8 cellular contexts compared by ENCODE assay signal in genomic region chr11:8192016-8192895, GRCh38. TPM values are rescaled to one million over a fixed set of nuclear protein-coding genes. Genes with fewer than 3 reads are reported as not detected.
DNase-seq lines count a peak whose midpoint lies in the region; ATAC-seq, FAIRE-seq and TF ChIP-seq lines count a peak whose summit lies in the region.

No MANE protein-coding gene starts in this region.

- H4K8ac ChIP-seq in H1 (ENCODE audit: extremely low read depth, insufficient read depth, low read length) = peak overlapping the region; percentile 73; the same call in 1 of the 2 replicates
- H4K8ac ChIP-seq in mesenchymal stem cell (ENCODE audit: low read length) = no peak overlapping the region

- H3K23ac ChIP-seq in H1 (ENCODE audit: insufficient read length) = no peak overlapping the region
- H3K23ac ChIP-seq in mesenchymal stem cell (ENCODE audit: low read length in 2 of 2) = no peak overlapping the region

- no peaks in the 10 kb centered on the region; the same call in 1 of the 2 replicates for H3K23me2 ChIP-seq in H1 (ENCODE audit: low read depth, low read length)

- H4K91ac ChIP-seq in H1 (replicated peaks; ENCODE audit: insufficient read length, low read length) = no peak overlapping the region
- no peak overlapping the region for H4K91ac ChIP-seq in mesenchymal stem cell (ENCODE audit: low read length)

- H3K4me3 ChIP-seq in DND-41 (ENCODE audit: low read depth in 1 of 2, low read length in 2 of 2) = no peak overlapping the region
- H3K4me3 ChIP-seq in H1 (ENCODE audit: extremely low read depth in 1 of 4, insufficient read depth in 2 of 4, low read depth in 3 of 4, low read length in 4 of 4) = no peak overlapping the region
- no peak overlapping the region for H3K4me3 ChIP-seq in mesenchymal stem cell (ENCODE audit: insufficient read depth in 1 of 2, low read depth in 1 of 2, low read length in 2 of 2)

- no peaks in the 10 kb centered on the region for H3K9me3 ChIP-seq in DND-41 (ENCODE audit: insufficient read depth, low read length, severe bottlenecking)
- no peaks in the 10 kb centered on the region for H3K9me3 ChIP-seq in H1 (ENCODE audit: insufficient read depth in 2 of 2, low read depth in 1 of 2, low read length in 1 of 2)
- peaks cover 2% of the 10 kb centered on the region for H3K9me3 ChIP-seq in mesenchymal stem cell (ENCODE audit: control insufficient read depth, low read length)

- no peak overlapping the region for H3K18ac ChIP-seq in H1 (ENCODE audit: extremely low read depth, low read length)
- no peak overlapping the region for H3K18ac ChIP-seq in mesenchymal stem cell (ENCODE audit: low read depth in 1 of 2, low read length in 2 of 2)

- H3K27ac ChIP-seq in DND-41 (ENCODE audit: low read length) (no peak overlapping the region), H1 (ENCODE audit: low read depth, low read length) (no peak overlapping the region), mesenchymal stem cell (ENCODE audit: low read length, poor library complexity, severe bottlenecking) (no peak overlapping the region)

- H3K56ac ChIP-seq in H1 (replicated peaks; ENCODE audit: insufficient read length, low read depth, low read length) = no peak overlapping the region

- no peak overlapping the region for H2BK20ac ChIP-seq in H1 (ENCODE audit: low read length)

- TF ChIP-seq CTCF in DND-41 (IDR thresholded peaks at IDR 0.05; ENCODE audit: borderline replicate concordance, extremely low read depth, low read length, poor library complexity, severe bottlenecking) = peak; percentile 93
- peak; percentile 83 to 98 (median 89) for TF ChIP-seq CTCF in H1 (IDR thresholded peaks at IDR 0.05; ENCODE audit: control extremely low read depth in 1 of 3, insufficient read depth in 1 of 3, low read depth in 1 of 3, low read length in 3 of 3)

- no peaks in the 10 kb centered on the region for H3K36me3 ChIP-seq in DND-41 (ENCODE audit: insufficient read depth, low read length)
- no peaks in the 10 kb centered on the region for H3K36me3 ChIP-seq in H1 (ENCODE audit: control insufficient read depth in 2 of 4, insufficient read depth in 4 of 4, low read length in 3 of 4)
- H3K36me3 ChIP-seq in mesenchymal stem cell (ENCODE audit: control insufficient read depth in 1 of 2, insufficient read depth in 2 of 2, low read depth in 1 of 2, low read length in 2 of 2) = no peaks in the 10 kb centered on the region

- 75% methylated on average over 17 of the region's 19 CpGs; no CpG with 5 or more reads in 1 of the 2 experiments for WGBS in H1 (ENCODE audit: extremely low coverage in 1 of 2, insufficient coverage in 1 of 2, insufficient read length in 1 of 2, insufficient replicate concordance in 2 of 2, low coverage in 1 of 2, low lambda C conversion rate in 2 of 2, missing lambda C conversion rate in 1 of 2), 2 experiments
- WGBS in mesenchymal stem cell = 73% methylated on average over 19 of the region's 19 CpGs

- H3K14ac ChIP-seq in H1 (ENCODE audit: insufficient read length) = no peak overlapping the region
- no peak overlapping the region for H3K14ac ChIP-seq in mesenchymal stem cell (ENCODE audit: low read length in 2 of 2)

- H3K27me3 ChIP-seq in DND-41 (ENCODE audit: insufficient read depth, low read length, poor library complexity) = no peaks in the 10 kb centered on the region
- H3K27me3 ChIP-seq in H1 (replicated peaks in 1 of 4; ENCODE audit: control insufficient read depth in 3 of 4, extremely low read depth in 1 of 4, insufficient read depth in 3 of 4, low read length in 3 of 4) = peaks cover 0 to 10% (median under 1%) of the 10 kb centered on the region in 4 experiments; a peak in 1 of 7 replicates
- peaks cover 41 to 62% of the 10 kb centered on the region in 2 experiments for H3K27me3 ChIP-seq in mesenchymal stem cell (ENCODE audit: control insufficient read depth in 1 of 2, insufficient read depth in 1 of 2, low read length in 2 of 2)

- no peak for TF ChIP-seq POLR2A in H1 (IDR thresholded peaks at IDR 0.05; ENCODE audit: control extremely low read depth in 1 of 2, low read depth in 2 of 2, low read length in 2 of 2)

- FAIRE-seq in H1 (lab: Jason Lieb, UNC) = peak; percentile 97

- H2BK12ac ChIP-seq in H1 (ENCODE audit: low read depth, low read length) (no peak overlapping the region), mesenchymal stem cell (ENCODE audit: low read length in 2 of 2) (no peak overlapping the region)

- H4K20me1 ChIP-seq in DND-41 (ENCODE audit: insufficient read depth, low read length) (no peaks in the 10 kb centered on the region), H1 (replicated peaks in 1 of 2; ENCODE audit: control insufficient read depth in 1 of 2, insufficient read depth in 2 of 2, low read length in 2 of 2) (no peaks in the 10 kb centered on the region)

- H3K9ac ChIP-seq in DND-41 (ENCODE audit: low read depth, low read length) = no peak overlapping the region
- no peak overlapping the region for H3K9ac ChIP-seq in H1 (replicated peaks in 1 of 4; ENCODE audit: extremely low read depth in 1 of 4, low read depth in 3 of 4, low read length in 3 of 4)
- no peak overlapping the region for H3K9ac ChIP-seq in mesenchymal stem cell (ENCODE audit: low read length)

- H2BK15ac ChIP-seq in H1 (ENCODE audit: low read length) (0 out of 2 replicates have a peak overlapping the region, but pooled peaks have one; percentile 74), mesenchymal stem cell (ENCODE audit: low read depth, poor library complexity, severe bottlenecking) (no peak overlapping the region)

- H2BK5ac ChIP-seq in H1 (ENCODE audit: low read depth, low read length) (no peak overlapping the region), mesenchymal stem cell (ENCODE audit: low read depth, low read length, poor library complexity, severe bottlenecking) (no peak overlapping the region)

- TF ChIP-seq EP300 in H1 (IDR thresholded peaks at IDR 0.05; ENCODE audit: borderline replicate concordance in 1 of 2, low read depth in 2 of 2, low read length in 2 of 2) = no peak

- TF ChIP-seq RAD21 in H1 (IDR thresholded peaks at IDR 0.05 in 1 of 2, conservative IDR thresholded peaks at IDR 0.05 in 1 of 2; ENCODE audit: low read depth in 2 of 2, low read length in 2 of 2) = peak; percentile 89

- no peaks in the 10 kb centered on the region for H3K79me1 ChIP-seq in H1 (ENCODE audit: low read depth, low read length)
- H3K79me1 ChIP-seq in mesenchymal stem cell (replicated peaks; ENCODE audit: low read length, poor library complexity, severe bottlenecking) = no peaks in the 10 kb centered on the region

- DNase-seq in DND-41 (peak; percentile 58), HCEC 1CT (peak; percentile 38), NCI-H2107 treated with DMSO at 0.1 percent for 48 hours (lab: John Stamatoyannopoulos, UW; ENCODE audit: unreplicated experiment) (peak; percentile 79), H1 (ENCODE audit: low read depth in 1 of 2, low spot score in 2 of 2) (peak in 1 of 2 experiments; percentile 88), mesenchymal stem cell (peak; percentile 64)
- DNase-seq in stimulated activated naive CD8-positive, alpha-beta T cell treated with anti-CD3 and anti-CD28 coated beads, Interleukin-15, Interleukin-2, amounts not matched to agents 100 U/mL and 50 U/mL, for 24 hours = peak; percentile 57

- H2AK5ac ChIP-seq in H1 (ENCODE audit: low read depth, low read length) (no peak overlapping the region), mesenchymal stem cell (ENCODE audit: low read length, severe bottlenecking) (no peak overlapping the region)

- H3K4me2 ChIP-seq in DND-41 (ENCODE audit: insufficient read depth, low read length) = no peak overlapping the region
- peak overlapping the region in 1 of 2 experiments; percentile 27; a peak in 1 of 4 replicates for H3K4me2 ChIP-seq in H1 (ENCODE audit: insufficient read depth in 1 of 2, low read depth in 2 of 2, low read length in 2 of 2)
- no peak overlapping the region for H3K4me2 ChIP-seq in mesenchymal stem cell (ENCODE audit: low read length, poor library complexity, severe bottlenecking)

- no peak overlapping the region for H2BK120ac ChIP-seq in H1 (replicated peaks; ENCODE audit: low read depth, low read length)
- no peak overlapping the region for H2BK120ac ChIP-seq in mesenchymal stem cell (ENCODE audit: low read depth, low read length)

- CTCF ChIA-PET in H1 (lab: Charles Lee; ENCODE audit: partially characterized antibody) = interaction anchor here (0.8 to 13.8 kb wide), 36 partner anchors 9 to 457 kb away, joined by 3 to 342 read pairs (median 4); partner anchors contain the start of genes LMO1 and RIC3

- H3K4ac ChIP-seq in H1 (replicated peaks; ENCODE audit: insufficient read length, low read depth, low read length) = no peak overlapping the region
- no peak overlapping the region for H3K4ac ChIP-seq in mesenchymal stem cell (ENCODE audit: low read depth in 1 of 2, low read length in 2 of 2)

- no peak overlapping the region for H4K5ac ChIP-seq in H1 (ENCODE audit: insufficient read length, low read depth, low read length)

- POLR2A ChIA-PET in H1 (lab: Charles Lee; ENCODE audit: partially characterized antibody) = interaction anchor here (0.9 to 1.9 kb wide), 2 partner anchors 11 to 24 kb away, joined by 3 to 4 read pairs; no protein-coding TSS in a partner anchor

- no peaks in the 10 kb centered on the region for H3K4me1 ChIP-seq in DND-41 (ENCODE audit: insufficient read depth, low read length)
- peaks cover 0 to 3% (median 0%) of the 10 kb centered on the region in 4 experiments; a peak in 2 of 7 replicates for H3K4me1 ChIP-seq in H1 (replicated peaks in 1 of 4; ENCODE audit: control insufficient read depth in 3 of 4, insufficient read depth in 4 of 4, low read length in 3 of 4)
- H3K4me1 ChIP-seq in mesenchymal stem cell (ENCODE audit: control insufficient read depth, insufficient read depth, low read depth, low read length) = no peaks in the 10 kb centered on the region

- H3K79me2 ChIP-seq in DND-41 (ENCODE audit: insufficient read depth, low read length) (no peaks in the 10 kb centered on the region), H1 (ENCODE audit: control insufficient read depth in 1 of 2, insufficient read depth in 2 of 2, low read length in 2 of 2) (no peaks in the 10 kb centered on the region)

- ATAC-seq in DND-41 (ENCODE audit: insufficient read depth, low read depth) (peak; percentile 76; the same call in 2 of the 3 replicates), GM18498 (IDR thresholded peaks at IDR 0.05; ENCODE audit: unreplicated experiment) (no peak)
- peak; percentile 20 to 45 for ATAC-seq in activated CD4-positive, CD25-positive, alpha-beta regulatory T cell treated with anti-CD3 and anti-CD28 coated beads, Interleukin-2, amount 50 U/mL, for 24 hours
- ATAC-seq in stimulated activated naive CD8-positive, alpha-beta T cell treated with anti-CD3 and anti-CD28 coated beads, Interleukin-15, Interleukin-2, amounts not matched to agents 100 U/mL and 50 U/mL, for 24 hours = peak; percentile 46

- H2AFZ ChIP-seq in DND-41 (ENCODE audit: low read depth, low read length) (no peak overlapping the region), H1 (ENCODE audit: low read length) (peak overlapping the region; percentile 98), mesenchymal stem cell (ENCODE audit: low read depth, low read length) (no peak overlapping the region)

RNA-seq across cellular contexts. Expression of gene RIC3, which starts 23.4 kb away (rescaled TPM):
- 15.5 and 16.6 TPM in 2 replicates for total RNA-seq in H1 (2021; fragmentation: NEBNext Ultra II Directional; extraction: Animal tissue kit (Norgen Biotek cat#: 25700))
- polyA plus RNA-seq in H1 (2011; rRNA removed) = 5.0 and 6.4 TPM in 2 replicates
- polyA plus RNA-seq in H1 (2011; cell fraction: cytosol; rRNA removed) = 11.4 TPM
- polyA plus RNA-seq in H1 (2011; cell fraction: nucleus; rRNA removed) = 26.1 TPM
- polyA plus RNA-seq in H1 (2012, experiment 1 of 2) = 11.5 to 16.1 TPM (median 13.6 TPM) in 4 replicates
- 1.7 TPM for polyA plus RNA-seq in H1 (2012, experiment 2 of 2)
- polyA plus RNA-seq in H1 (2013, experiment 1 of 2) = 16.7 TPM
- polyA plus RNA-seq in H1 (2013, experiment 2 of 2) = 14.5 TPM
- 13.4 and 13.5 TPM in 2 replicates for polyA minus RNA-seq in H1 (2011; rRNA and poly(A)+ RNA removed)
- polyA minus RNA-seq in H1 (2011; cell fraction: cytosol; rRNA and poly(A)+ RNA removed) = 11.4 TPM
- polyA minus RNA-seq in H1 (2011; cell fraction: nucleus; rRNA and poly(A)+ RNA removed) = 46.2 TPM
- polyA plus RNA-seq in mesenchymal stem cell (2013, experiment 1 of 2) = not detected
- not detected for polyA plus RNA-seq in mesenchymal stem cell (2013, experiment 2 of 2)
